1 cellular context compared by ENCODE assay signal in the genomic region with DNA sequence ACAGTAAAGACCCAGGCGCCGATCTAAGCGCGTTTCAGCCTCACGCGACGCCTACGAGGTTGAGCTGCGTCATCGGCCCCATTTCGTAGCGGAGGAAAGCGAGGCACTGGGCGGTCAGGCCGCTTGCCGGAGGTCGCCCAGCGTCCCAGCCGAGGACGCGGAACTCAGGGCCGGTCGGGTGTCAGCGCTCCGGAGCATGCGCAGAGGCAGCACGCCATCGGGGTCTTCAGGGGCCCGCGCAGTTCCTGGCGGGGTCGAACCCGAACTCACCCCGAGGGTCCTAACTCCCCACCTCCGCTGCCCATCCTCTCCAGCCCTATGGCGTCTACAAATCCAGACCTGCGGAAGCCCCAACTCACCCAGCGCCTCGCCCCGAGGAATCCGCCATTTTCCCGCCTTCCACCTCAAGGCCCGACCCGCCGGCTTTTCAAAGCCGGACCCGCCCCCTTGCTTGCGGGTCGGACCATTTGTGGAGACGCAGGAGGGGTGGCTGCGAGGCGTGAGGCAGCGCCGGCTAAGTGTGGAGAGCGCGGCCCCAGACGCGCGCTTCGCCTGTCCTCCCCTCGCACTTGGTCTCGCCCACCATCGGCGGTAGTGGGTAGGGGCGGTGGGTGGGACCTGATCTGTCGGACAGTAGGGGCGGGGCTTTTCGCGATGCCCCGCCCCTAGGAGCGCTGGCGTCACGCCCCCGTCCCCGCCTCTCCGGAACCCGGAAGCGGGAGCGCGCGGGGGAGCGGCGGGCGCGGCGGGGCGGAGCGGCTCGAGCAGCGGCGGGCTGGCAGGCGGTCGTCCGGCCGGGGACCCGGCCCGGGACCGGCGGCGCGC.
TF ChIP-seq lines count a peak whose summit lies in the region.

A gene with protein sequence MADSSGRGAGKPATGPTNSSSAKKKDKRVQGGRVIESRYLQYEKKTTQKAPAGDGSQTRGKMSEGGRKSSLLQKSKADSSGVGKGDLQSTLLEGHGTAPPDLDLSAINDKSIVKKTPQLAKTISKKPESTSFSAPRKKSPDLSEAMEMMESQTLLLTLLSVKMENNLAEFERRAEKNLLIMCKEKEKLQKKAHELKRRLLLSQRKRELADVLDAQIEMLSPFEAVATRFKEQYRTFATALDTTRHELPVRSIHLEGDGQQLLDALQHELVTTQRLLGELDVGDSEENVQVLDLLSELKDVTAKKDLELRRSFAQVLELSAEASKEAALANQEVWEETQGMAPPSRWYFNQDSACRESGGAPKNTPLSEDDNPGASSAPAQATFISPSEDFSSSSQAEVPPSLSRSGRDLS (minus strand): TSS at position 418 of the 825 bp plus-strand sequence. CDS start 30 bp downstream, at position 388.
A gene with protein sequence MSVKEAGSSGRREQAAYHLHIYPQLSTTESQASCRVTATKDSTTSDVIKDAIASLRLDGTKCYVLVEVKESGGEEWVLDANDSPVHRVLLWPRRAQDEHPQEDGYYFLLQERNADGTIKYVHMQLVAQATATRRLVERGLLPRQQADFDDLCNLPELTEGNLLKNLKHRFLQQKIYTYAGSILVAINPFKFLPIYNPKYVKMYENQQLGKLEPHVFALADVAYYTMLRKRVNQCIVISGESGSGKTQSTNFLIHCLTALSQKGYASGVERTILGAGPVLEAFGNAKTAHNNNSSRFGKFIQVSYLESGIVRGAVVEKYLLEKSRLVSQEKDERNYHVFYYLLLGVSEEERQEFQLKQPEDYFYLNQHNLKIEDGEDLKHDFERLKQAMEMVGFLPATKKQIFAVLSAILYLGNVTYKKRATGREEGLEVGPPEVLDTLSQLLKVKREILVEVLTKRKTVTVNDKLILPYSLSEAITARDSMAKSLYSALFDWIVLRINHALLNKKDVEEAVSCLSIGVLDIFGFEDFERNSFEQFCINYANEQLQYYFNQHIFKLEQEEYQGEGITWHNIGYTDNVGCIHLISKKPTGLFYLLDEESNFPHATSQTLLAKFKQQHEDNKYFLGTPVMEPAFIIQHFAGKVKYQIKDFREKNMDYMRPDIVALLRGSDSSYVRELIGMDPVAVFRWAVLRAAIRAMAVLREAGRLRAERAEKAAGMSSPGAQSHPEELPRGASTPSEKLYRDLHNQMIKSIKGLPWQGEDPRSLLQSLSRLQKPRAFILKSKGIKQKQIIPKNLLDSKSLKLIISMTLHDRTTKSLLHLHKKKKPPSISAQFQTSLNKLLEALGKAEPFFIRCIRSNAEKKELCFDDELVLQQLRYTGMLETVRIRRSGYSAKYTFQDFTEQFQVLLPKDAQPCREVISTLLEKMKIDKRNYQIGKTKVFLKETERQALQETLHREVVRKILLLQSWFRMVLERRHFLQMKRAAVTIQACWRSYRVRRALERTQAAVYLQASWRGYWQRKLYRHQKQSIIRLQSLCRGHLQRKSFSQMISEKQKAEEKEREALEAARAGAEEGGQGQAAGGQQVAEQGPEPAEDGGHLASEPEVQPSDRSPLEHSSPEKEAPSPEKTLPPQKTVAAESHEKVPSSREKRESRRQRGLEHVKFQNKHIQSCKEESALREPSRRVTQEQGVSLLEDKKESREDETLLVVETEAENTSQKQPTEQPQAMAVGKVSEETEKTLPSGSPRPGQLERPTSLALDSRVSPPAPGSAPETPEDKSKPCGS (N-terminal part only) (plus strand): TSS at position 743 of the 825 bp plus-strand sequence. CDS start 25,941 bp downstream, outside the sequence.

TF ChIP-seq in HepG2, 621 proteins besides CTCF, POLR2A, EP300 and RAD21 (continued from another document):
- TF ChIP-seq GATAD1 (CRISPR knock-in tag; IDR thresholded peaks at IDR 0.05) (peak; percentile 81), SIN3A (IDR thresholded peaks at IDR 0.05; ENCODE audit: borderline replicate concordance, low read depth, low read length) (peak; percentile 97; the same call in 1 of the 2 replicates), HOMEZ (CRISPR knock-in tag; IDR thresholded peaks at IDR 0.05; ENCODE audit: low read depth) (peak; percentile 18; the same call in 1 of the 2 replicates), FOXA3 (CRISPR knock-in tag; IDR thresholded peaks at IDR 0.05) (peak; percentile 34; the same call in 1 of the 2 replicates), ZSCAN21 (CRISPR knock-in tag; IDR thresholded peaks at IDR 0.05; ENCODE audit: borderline replicate concordance) (peak; percentile 70; the same call in 1 of the 2 replicates), REL (CRISPR knock-in tag; conservative IDR thresholded peaks at IDR 0.05) (peak; percentile 63; the same call in 1 of the 2 replicates), KLF6 (CRISPR knock-in tag; IDR thresholded peaks at IDR 0.05) (peak; percentile 30), ZNF160 (CRISPR knock-in tag; IDR thresholded peaks at IDR 0.05) (0 out of 2 replicates have a peak, but pooled peaks have one; percentile 66), RXRA (CRISPR knock-in tag; IDR thresholded peaks at IDR 0.05) (peak; percentile 61; the same call in 1 of the 2 replicates), SMAD9 (CRISPR knock-in tag; IDR thresholded peaks at IDR 0.05) (no peak), NKX3-1 (CRISPR knock-in tag; IDR thresholded peaks at IDR 0.05) (no peak), KLF13 (CRISPR knock-in tag; IDR thresholded peaks at IDR 0.05) (0 out of 2 replicates have a peak, but pooled peaks have one; percentile 78), JUN (CRISPR knock-in tag; IDR thresholded peaks at IDR 0.05) (peak; percentile 31; the same call in 1 of the 2 replicates), PCBP1 (IDR thresholded peaks at IDR 0.05; ENCODE audit: borderline replicate concordance, low read depth, low read length) (peak; percentile 97), MZF1 (CRISPR knock-in tag; IDR thresholded peaks at IDR 0.05; ENCODE audit: borderline replicate concordance) (no peak), ZNF616 (CRISPR knock-in tag; IDR thresholded peaks at IDR 0.05; ENCODE audit: low read depth) (no peak), BRCA1 (CRISPR knock-in tag; IDR thresholded peaks at IDR 0.05) (no peak), ZNF598 (CRISPR knock-in tag; IDR thresholded peaks at IDR 0.05; ENCODE audit: borderline replicate concordance) (peak; percentile 63; the same call in 1 of the 2 replicates), ZNF704 (CRISPR knock-in tag; IDR thresholded peaks at IDR 0.05; ENCODE audit: borderline replicate concordance) (no peak), FOXM1 (CRISPR knock-in tag; IDR thresholded peaks at IDR 0.05) (no peak), ARHGAP35 (CRISPR knock-in tag; IDR thresholded peaks at IDR 0.05; ENCODE audit: borderline replicate concordance) (peak; percentile 47; the same call in 1 of the 2 replicates), AKAP8 (CRISPR knock-in tag; IDR thresholded peaks at IDR 0.05) (no peak), CEBPZ (IDR thresholded peaks at IDR 0.05; ENCODE audit: low read length) (no peak), DRAP1 (CRISPR knock-in tag; IDR thresholded peaks at IDR 0.05) (peak; percentile 85), ZSCAN22 (CRISPR knock-in tag; IDR thresholded peaks at IDR 0.05) (no peak), HMG20A (CRISPR knock-in tag; IDR thresholded peaks at IDR 0.05; ENCODE audit: borderline replicate concordance) (no peak), ZNF652 (CRISPR knock-in tag; IDR thresholded peaks at IDR 0.05; ENCODE audit: borderline replicate concordance, low read depth) (no peak)
- TF ChIP-seq, protein P1, sequence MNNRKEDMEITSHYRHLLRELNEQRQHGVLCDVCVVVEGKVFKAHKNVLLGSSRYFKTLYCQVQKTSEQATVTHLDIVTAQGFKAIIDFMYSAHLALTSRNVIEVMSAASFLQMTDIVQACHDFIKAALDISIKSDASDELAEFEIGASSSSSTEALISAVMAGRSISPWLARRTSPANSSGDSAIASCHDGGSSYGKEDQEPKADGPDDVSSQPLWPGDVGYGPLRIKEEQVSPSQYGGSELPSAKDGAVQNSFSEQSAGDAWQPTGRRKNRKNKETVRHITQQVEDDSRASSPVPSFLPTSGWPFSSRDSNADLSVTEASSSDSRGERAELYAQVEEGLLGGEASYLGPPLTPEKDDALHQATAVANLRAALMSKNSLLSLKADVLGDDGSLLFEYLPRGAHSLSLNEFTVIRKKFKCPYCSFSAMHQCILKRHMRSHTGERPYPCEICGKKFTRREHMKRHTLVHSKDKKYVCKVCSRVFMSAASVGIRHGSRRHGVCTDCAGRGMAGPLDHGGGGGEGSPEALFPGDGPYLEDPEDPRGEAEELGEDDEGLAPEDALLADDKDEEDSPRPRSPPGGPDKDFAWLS (CRISPR knock-in tag; IDR thresholded peaks at IDR 0.05; ENCODE audit: borderline replicate concordance): 0 out of 2 replicates have a peak, but pooled peaks have one; percentile 76
- TF ChIP-seq, protein P2, sequence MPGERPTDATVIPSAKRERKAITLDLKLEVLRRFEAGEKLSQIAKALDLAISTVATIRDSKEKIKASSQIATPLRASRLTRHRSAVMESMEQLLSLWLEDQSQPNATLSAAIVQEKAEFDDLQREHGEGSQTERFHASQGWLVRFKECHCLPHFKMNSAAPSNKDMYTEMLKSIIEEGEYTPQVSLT (CRISPR knock-in tag; IDR thresholded peaks at IDR 0.05; ENCODE audit: borderline replicate concordance, low read depth): no peak
